In the genomic region with DNA sequence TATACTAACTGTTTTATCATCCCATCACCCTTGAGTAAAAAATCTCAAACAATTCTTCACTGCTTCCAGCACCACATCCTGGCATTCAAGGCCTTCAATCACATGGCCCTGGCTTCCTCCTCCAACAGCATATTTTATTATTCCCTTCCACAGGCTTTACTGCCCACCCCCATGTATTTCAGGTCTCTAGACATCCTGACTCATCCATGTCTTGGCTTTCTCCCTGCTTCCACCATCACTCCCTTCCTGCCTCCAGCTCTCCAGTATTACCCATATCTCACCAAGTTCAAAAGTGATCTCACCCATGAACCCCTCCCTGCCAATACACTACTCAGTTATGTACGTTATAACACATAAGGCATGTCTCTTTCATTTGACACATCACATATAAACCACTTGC, we compare ENCODE assay signal across 19 cellular contexts. TPM values are rescaled to one million over a fixed set of nuclear protein-coding genes. Genes with fewer than 3 reads are reported as not detected.
DNase-seq lines count a peak whose midpoint lies in the region; ATAC-seq and TF ChIP-seq lines count a peak whose summit lies in the region.
"Had no signal": no experiment of that assay in that cellular context is flagged by ENCODE, and none has a peak within 500 bp of the region (broad histone marks: within the 10 kb centered on the region; RNA-seq: fewer than 3 reads in every experiment).

No MANE protein-coding gene starts in this region.

- H3K27me3 ChIP-seq in SK-N-SH (ENCODE audit: insufficient read depth) = no peaks in the 10 kb centered on the region
- H3K27me3 ChIP-seq in psoas muscle (ENCODE audit: insufficient read depth in 3 of 3, low read length in 2 of 3) = no peaks in the 10 kb centered on the region
- H3K27me3 ChIP-seq: BE2C had no signal

- peaks cover 21% of the 10 kb centered on the region for H3K9me3 Mint-ChIP-seq in progenitor cell of endocrine pancreas (ENCODE audit: low read depth)
- H3K9me3 Mint-ChIP-seq: activated CD4-positive, alpha-beta memory T cell treated with anti-CD3 and anti-CD28 coated beads, Interleukin-2, amount 10 ng/mL, durations not matched to agents 7 days and 5 days; activated T-helper 1 cell treated with anti-CD3 and anti-CD28 coated beads, Interleukin-12 subunit alpha, Interleukin-12 subunit beta, Interleukin-2, Interleukin-4 antibody, amounts not matched to agents 30 ng/mL and 10 ng/mL and 1 ng/mL, durations not matched to agents 14 hours and 24 hours and 36 hours had no signal

- TF ChIP-seq RAD21 in SK-N-SH (IDR thresholded peaks at IDR 0.05; ENCODE audit: low read length) = no peak

- ATAC-seq in psoas muscle = no peak
- ATAC-seq in HG02763 (IDR thresholded peaks at IDR 0.05; ENCODE audit: unreplicated experiment) = no peak

- H3K27ac ChIP-seq in SK-N-SH (ENCODE audit: low read depth in 2 of 2, low read length in 1 of 2) = peak overlapping the region; percentile 70 to 74; a peak in 3 of 4 replicates
- peak overlapping the region; percentile 72 for H3K27ac ChIP-seq in psoas muscle

- H3K4me1 Mint-ChIP-seq in progenitor cell of endocrine pancreas (ENCODE audit: low read depth) = peaks cover 18% of the 10 kb centered on the region
- H3K4me1 Mint-ChIP-seq: activated CD4-positive, alpha-beta memory T cell treated with anti-CD3 and anti-CD28 coated beads, Interleukin-2, amount 10 ng/mL, durations not matched to agents 7 days and 5 days had no signal

- no peaks in the 10 kb centered on the region for H3K36me3 ChIP-seq in SK-N-SH (replicated peaks in 1 of 2; ENCODE audit: control insufficient read depth in 1 of 2, insufficient read depth in 2 of 2, low read length in 1 of 2)
- no peaks in the 10 kb centered on the region for H3K36me3 ChIP-seq in psoas muscle (ENCODE audit: insufficient read depth in 1 of 2, low read depth in 1 of 2)
- H3K36me3 ChIP-seq: BE2C had no signal

- no peaks in the 10 kb centered on the region for H3K27me3 Mint-ChIP-seq in progenitor cell of endocrine pancreas

- DNase-seq in GM03348 (ENCODE audit: low spot score) = peak; percentile 51
- DNase-seq in SK-N-SH = no peak
- DNase-seq in fibroblast of pulmonary artery (ENCODE audit: low read depth) = peak; percentile 80
- no peak for DNase-seq in psoas muscle
- no peak for DNase-seq in mesenteric fat pad (ENCODE audit: low spot score)
- DNase-seq in GM10248 (ENCODE audit: extremely low spot score) = no peak
- DNase-seq in progenitor cell of endocrine pancreas (ENCODE audit: low spot score, unreplicated experiment) = no peak
- DNase-seq: activated CD4-positive, alpha-beta memory T cell treated with anti-CD3 and anti-CD28 coated beads, Interleukin-2, amount 10 ng/mL, durations not matched to agents 7 days and 5 days; BE2C; head of caudate nucleus; NCI-H187 treated with DMSO at 0.1 percent for 48 hours; NCI-H524; OCI-M1 had no signal

- peaks cover 19% of the 10 kb centered on the region for H3F3A ChIP-seq in SK-N-SH (replicated peaks; ENCODE audit: insufficient read depth)

- no peak overlapping the region for H3K27ac Mint-ChIP-seq in progenitor cell of endocrine pancreas
- H3K27ac Mint-ChIP-seq: activated CD4-positive, alpha-beta memory T cell treated with anti-CD3 and anti-CD28 coated beads, Interleukin-2, amount 10 ng/mL, durations not matched to agents 7 days and 5 days; activated T-helper 1 cell treated with anti-CD3 and anti-CD28 coated beads, Interleukin-12 subunit alpha, Interleukin-12 subunit beta, Interleukin-2, Interleukin-4 antibody, amounts not matched to agents 30 ng/mL and 10 ng/mL and 1 ng/mL, durations not matched to agents 14 hours and 24 hours and 36 hours had no signal

- H3K79me2 ChIP-seq in SK-N-SH (ENCODE audit: insufficient read depth) = no peaks in the 10 kb centered on the region

- H3K9me3 ChIP-seq in SK-N-SH (no peaks in the 10 kb centered on the region), psoas muscle (no peaks in the 10 kb centered on the region)
- H3K9me3 ChIP-seq: BE2C had no signal

- H3K4me1 ChIP-seq in SK-N-SH (ENCODE audit: control insufficient read depth in 1 of 2, insufficient read depth in 2 of 2, low read depth in 1 of 2, low read length in 1 of 2) (peaks cover 2 to 29% of the 10 kb centered on the region in 2 experiments), psoas muscle (peaks cover 6% of the 10 kb centered on the region)
- H3K4me1 ChIP-seq: BE2C had no signal

- peak overlapping the region; percentile 77 for H2AFZ ChIP-seq in SK-N-SH (ENCODE audit: low read depth)

- no peak overlapping the region for H3K4me3 Mint-ChIP-seq in progenitor cell of endocrine pancreas (ENCODE audit: low read depth)
- H3K4me3 Mint-ChIP-seq: activated CD4-positive, alpha-beta memory T cell treated with anti-CD3 and anti-CD28 coated beads, Interleukin-2, amount 10 ng/mL, durations not matched to agents 7 days and 5 days; activated T-helper 1 cell treated with anti-CD3 and anti-CD28 coated beads, Interleukin-12 subunit alpha, Interleukin-12 subunit beta, Interleukin-2, Interleukin-4 antibody, amounts not matched to agents 30 ng/mL and 10 ng/mL and 1 ng/mL, durations not matched to agents 14 hours and 24 hours and 36 hours had no signal

- no peaks in the 10 kb centered on the region for H3K9me2 ChIP-seq in SK-N-SH

- H3K4me2 ChIP-seq in SK-N-SH = peak overlapping the region; percentile 12; the same call in 1 of the 2 replicates

- WGBS in SK-N-SH (ENCODE audit: low lambda C conversion rate) = 3% methylated on average over 1 of the region's 1 CpG
- 60 to 83% (median 70%) methylated on average over 1 of the region's 1 CpG for WGBS in psoas muscle, 3 donors

- CTCF ChIA-PET in SK-N-SH (lab: Yijun Ruan, JAX) (no interaction called here), GM10248 (lab: Yijun Ruan, JAX) (no interaction called here)

- POLR2A ChIA-PET in SK-N-SH (lab: Yijun Ruan, JAX) (no interaction called here), GM10248 (lab: Yijun Ruan, JAX) (no interaction called here)

- H3K9ac ChIP-seq in SK-N-SH = peak overlapping the region; percentile 10; the same call in 1 of the 2 replicates

- no peaks in the 10 kb centered on the region for H4K20me1 ChIP-seq in SK-N-SH (ENCODE audit: insufficient read depth)

- intact Hi-C loops in psoas muscle (cut with DNase I) = no loop called here

- H3K36me3 Mint-ChIP-seq in progenitor cell of endocrine pancreas (ENCODE audit: insufficient read depth) = peaks cover 2% of the 10 kb centered on the region

- TF ChIP-seq EP300 in SK-N-SH (IDR thresholded peaks at IDR 0.05; ENCODE audit: borderline replicate concordance in 1 of 2, low read depth in 1 of 2, low read length in 1 of 2) = peak in 1 of 2 experiments; percentile 73; a peak in 1 of 4 replicates

- TF ChIP-seq CTCF in SK-N-SH (IDR thresholded peaks at IDR 0.05) (no peak), fibroblast of pulmonary artery (IDR thresholded peaks at IDR 0.05; ENCODE audit: low read length, missing control alignments) (no peak), psoas muscle (IDR thresholded peaks at IDR 0.05) (no peak), GM10248 (IDR thresholded peaks at IDR 0.05; ENCODE audit: control extremely low read depth, extremely low read depth, low read depth, missing control alignments) (no peak), progenitor cell of endocrine pancreas (IDR thresholded peaks at IDR 0.05; ENCODE audit: unreplicated experiment) (no peak)

- H3K4me3 ChIP-seq in SK-N-SH (ENCODE audit: low read depth in 2 of 2, low read length in 1 of 2) (no peak overlapping the region), fibroblast of pulmonary artery (replicated peaks; ENCODE audit: low read depth, low read length) (no peak overlapping the region), psoas muscle (no peak overlapping the region)

TF ChIP-seq in SK-N-SH, 30 proteins besides CTCF, POLR2A, EP300 and RAD21 (continues in another document):
- TF ChIP-seq ELF1 (IDR thresholded peaks at IDR 0.05) = no peak
- 0 out of 2 replicates have a peak, but pooled peaks have one; percentile 42 for TF ChIP-seq RXRA (IDR thresholded peaks at IDR 0.05; ENCODE audit: borderline replicate concordance, low read depth)
- TF ChIP-seq, protein P1, sequence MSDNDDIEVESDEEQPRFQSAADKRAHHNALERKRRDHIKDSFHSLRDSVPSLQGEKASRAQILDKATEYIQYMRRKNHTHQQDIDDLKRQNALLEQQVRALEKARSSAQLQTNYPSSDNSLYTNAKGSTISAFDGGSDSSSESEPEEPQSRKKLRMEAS (IDR thresholded peaks at IDR 0.05; ENCODE audit: low read depth) = peak; percentile 79
- TF ChIP-seq RCOR1 (IDR thresholded peaks at IDR 0.05; ENCODE audit: low read length) = no peak
- TF ChIP-seq MEF2A (IDR thresholded peaks at IDR 0.05; ENCODE audit: borderline replicate concordance, low read depth) = no peak
- TF ChIP-seq FOSL2 (IDR thresholded peaks at IDR 0.05; ENCODE audit: borderline replicate concordance, low read depth) = peak; percentile 74; the same call in 1 of the 2 replicates
- TF ChIP-seq, protein P2, sequence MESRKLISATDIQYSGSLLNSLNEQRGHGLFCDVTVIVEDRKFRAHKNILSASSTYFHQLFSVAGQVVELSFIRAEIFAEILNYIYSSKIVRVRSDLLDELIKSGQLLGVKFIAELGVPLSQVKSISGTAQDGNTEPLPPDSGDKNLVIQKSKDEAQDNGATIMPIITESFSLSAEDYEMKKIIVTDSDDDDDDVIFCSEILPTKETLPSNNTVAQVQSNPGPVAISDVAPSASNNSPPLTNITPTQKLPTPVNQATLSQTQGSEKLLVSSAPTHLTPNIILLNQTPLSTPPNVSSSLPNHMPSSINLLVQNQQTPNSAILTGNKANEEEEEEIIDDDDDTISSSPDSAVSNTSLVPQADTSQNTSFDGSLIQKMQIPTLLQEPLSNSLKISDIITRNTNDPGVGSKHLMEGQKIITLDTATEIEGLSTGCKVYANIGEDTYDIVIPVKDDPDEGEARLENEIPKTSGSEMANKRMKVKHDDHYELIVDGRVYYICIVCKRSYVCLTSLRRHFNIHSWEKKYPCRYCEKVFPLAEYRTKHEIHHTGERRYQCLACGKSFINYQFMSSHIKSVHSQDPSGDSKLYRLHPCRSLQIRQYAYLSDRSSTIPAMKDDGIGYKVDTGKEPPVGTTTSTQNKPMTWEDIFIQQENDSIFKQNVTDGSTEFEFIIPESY (IDR thresholded peaks at IDR 0.05; ENCODE audit: borderline replicate concordance, low read depth) = no peak
- peak; percentile 62 for TF ChIP-seq JUND (IDR thresholded peaks at IDR 0.05)

RNA-seq across cellular contexts. Expression of a gene that starts 34.7 kb away (rescaled TPM):
- polyA plus RNA-seq in SK-N-SH (2012; rRNA removed) (50.9 and 72.3 TPM in 2 replicates), psoas muscle (under 1 TPM in 2 of 3 donors, not detected in 1; 0.13 to 0.14 TPM)
- polyA plus RNA-seq in SK-N-SH (2012; cell fraction: cytosol; rRNA removed) = 43.2 and 53.1 TPM in 2 replicates
- 19.3 and 28.0 TPM in 2 replicates for polyA plus RNA-seq in SK-N-SH (2012; cell fraction: nucleus; rRNA removed)
- total RNA-seq in psoas muscle (1 to 10 TPM in 1 of 4 donors, under 1 TPM in 2, not detected in 1; 0.32 to 3.0 (median 0.34) TPM), mesenteric fat pad (not detected), progenitor cell of endocrine pancreas (not detected in 2 replicates)
- total RNA-seq: activated CD4-positive, alpha-beta memory T cell treated with anti-CD3 and anti-CD28 coated beads, Interleukin-2, amount 10 ng/mL, durations not matched to agents 7 days and 5 days; activated T-helper 1 cell treated with anti-CD3 and anti-CD28 coated beads, Interleukin-12 subunit alpha, Interleukin-12 subunit beta, Interleukin-2, Interleukin-4 antibody, amounts not matched to agents 30 ng/mL and 10 ng/mL and 1 ng/mL, durations not matched to agents 14 hours and 24 hours and 36 hours; mucosa of gallbladder; posterior vena cava; subcutaneous adipose tissue had no signal
- polyA plus RNA-seq: adipose tissue had no signal

Comparison
In these comparisons a context has a peak if more than half of its experiments do, and no peak if none do; other contexts are left out.
1. DNase-seq: peak in GM03348 (single experiment) and fibroblast of pulmonary artery (single experiment); none in SK-N-SH (single experiment), psoas muscle (0 of 2), mesenteric fat pad (single experiment), GM10248 (single experiment) and progenitor cell of endocrine pancreas (single experiment).